9 cellular contexts compared by ENCODE assay signal in the genomic region with DNA sequence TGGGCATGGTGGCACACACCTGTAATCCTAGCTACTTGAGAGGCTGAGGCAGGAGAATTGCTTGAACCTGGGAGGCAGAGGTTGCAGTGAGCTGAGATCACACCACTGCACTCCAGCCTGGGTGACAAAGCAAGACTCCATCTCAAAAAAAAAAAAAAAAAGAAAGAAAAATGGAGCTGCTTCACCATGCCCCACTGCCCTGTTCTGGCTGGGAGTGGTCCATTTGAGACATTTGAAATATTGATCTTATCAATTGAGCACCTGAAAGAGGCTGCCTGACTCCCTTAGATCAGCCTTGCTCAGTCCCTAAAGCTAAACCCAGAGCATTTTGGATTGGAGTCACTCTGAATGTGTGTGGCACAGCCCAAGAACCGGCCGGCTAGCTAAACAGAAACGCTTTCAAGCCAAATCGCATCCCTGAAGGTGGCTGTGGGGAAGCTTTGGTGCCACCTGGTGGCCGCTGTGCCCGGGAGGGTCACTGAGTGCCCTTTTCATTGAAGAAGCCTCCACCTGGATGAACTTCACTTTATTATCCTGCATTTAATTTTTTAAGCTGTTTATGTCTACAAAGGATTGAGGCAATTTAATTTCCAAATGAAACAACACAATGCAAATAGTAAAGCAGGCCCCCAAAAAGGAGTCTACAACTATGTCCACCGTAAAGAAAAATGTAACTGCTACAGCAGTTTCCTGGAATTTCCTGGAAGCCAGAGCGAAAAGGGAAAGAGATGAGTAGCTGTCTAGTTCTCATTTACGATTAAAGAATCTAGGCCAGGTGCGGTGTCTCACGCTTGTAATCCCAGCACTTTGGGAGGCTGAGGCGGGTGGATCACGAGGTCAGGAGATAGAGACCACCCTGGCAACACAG. TPM values are rescaled to one million over a fixed set of nuclear protein-coding genes. Genes with fewer than 3 reads are reported as not detected.
DNase-seq lines count a peak whose midpoint lies in the region; TF ChIP-seq lines count a peak whose summit lies in the region.
"Had no signal": no experiment of that assay in that cellular context is flagged by ENCODE, and none has a peak within 500 bp of the region (broad histone marks: within the 10 kb centered on the region; RNA-seq: fewer than 3 reads in every experiment).

No MANE protein-coding gene starts in this region.

- DNase-seq in NCI-H524 (lab: John Stamatoyannopoulos, UW) (peak; percentile 23 to 65), NCI-H524 treated with DMSO at 0.1 percent for 48 hours (lab: John Stamatoyannopoulos, UW) (no peak), HK-2 (ENCODE audit: unreplicated experiment) (peak; percentile 58), NOMO-1 treated with DMSO at 0.1 percent for 48 hours (lab: John Stamatoyannopoulos, UW; ENCODE audit: unreplicated experiment) (peak; percentile 44), epithelial cell of esophagus (ENCODE audit: low read depth) (peak; percentile 67), myocyte (ENCODE audit: low read depth) (peak; percentile 77)
- peak; percentile 90 for DNase-seq in activated CD8-positive, alpha-beta memory T cell treated with anti-CD3 and anti-CD28 coated beads, Interleukin-2, amount 50 U/mL, for 48 hours
- DNase-seq in stimulated activated CD8-positive, alpha-beta memory T cell treated with anti-CD3 and anti-CD28 coated beads, Interleukin-7, amount 100 ng/mL, for 1 hour (ENCODE audit: low read depth in 2 of 2): peak; percentile 24 to 52

- no peak overlapping the region for H3K4me3 ChIP-seq in epithelial cell of esophagus (ENCODE audit: low read length)

- peak; percentile 97 for TF ChIP-seq CTCF in epithelial cell of esophagus (IDR thresholded peaks at IDR 0.05; ENCODE audit: insufficient read depth, low read depth, low read length, missing control alignments)

RNA-seq across cellular contexts. Expression of gene SERPINE3, which starts 53.1 kb away (rescaled TPM):
- total RNA-seq in myocyte: not detected in 2 replicates
- 0.23 TPM for polyA plus RNA-seq in myocyte (2012)
- total RNA-seq: subcutaneous adipose tissue had no signal
